Comparison of ENCODE assay signal across 27 cellular contexts in genomic region chr17:58358408-58359172, GRCh38. TPM values are rescaled to one million over a fixed set of nuclear protein-coding genes. Genes with fewer than 3 reads are reported as not detected.
"Had no signal": no experiment of that assay in that cellular context is flagged by ENCODE, and none has a peak within 500 bp of the region (broad histone marks: within the 10 kb centered on the region; RNA-seq: fewer than 3 reads in every experiment).

No MANE protein-coding gene starts in this region.

- H3K27ac ChIP-seq: hepatocyte, left ventricle myocardium inferior, pancreas, prostate gland, sigmoid colon, spleen, suprapubic skin, thoracic aorta, tibial artery, upper lobe of right lung had no signal

- H3K4me2 ChIP-seq: hepatocyte had no signal

- DNase-seq: islet precursor cell; left ventricle myocardium inferior; mesendoderm; naive B cell; natural killer cell; nephron progenitor cell; nucleus accumbens; posterior cingulate gyrus; retina; right cardiac atrium; sigmoid colon; small intestine; spleen; stimulated activated CD4-positive, alpha-beta T cell treated with anti-CD3 and anti-CD28 coated beads, Interleukin-4, amount 100 ng/mL, for 24 hours; stimulated activated naive CD4-positive, alpha-beta T cell; tibial artery; trophoblast cell had no signal

- H3K4me3 ChIP-seq: hepatocyte, left ventricle myocardium inferior, lung, pancreas, prostate gland, sigmoid colon, spleen, suprapubic skin, thoracic aorta, tibial artery, upper lobe of right lung had no signal

- H3K9me3 ChIP-seq: left ventricle myocardium inferior, pancreas, prostate gland, sigmoid colon, spleen, suprapubic skin, thoracic aorta, tibial artery, upper lobe of right lung had no signal

- H3K36me3 ChIP-seq: left ventricle myocardium inferior, prostate gland, sigmoid colon, spleen, thoracic aorta had no signal

- H3K27me3 ChIP-seq: hepatocyte, pancreas, sigmoid colon, spleen, suprapubic skin, upper lobe of right lung had no signal

- ATAC-seq: pancreas; right cardiac atrium; stimulated activated effector memory CD8-positive, alpha-beta T cell treated with anti-CD3 and anti-CD28 coated beads, Interleukin-12 subunit alpha, Interleukin-12 subunit beta, amount 100 ng/mL, for 72 hours; upper lobe of right lung had no signal

- H3K4me1 ChIP-seq: pancreas, prostate gland, sigmoid colon, tibial artery, upper lobe of right lung had no signal

- FAIRE-seq: pancreas, small intestine, urothelium cell line had no signal

- H2AFZ ChIP-seq: hepatocyte had no signal

RNA-seq across cellular contexts. Expression of gene RNF43, which starts 58.7 kb away (rescaled TPM):
- total RNA-seq: subcutaneous adipose tissue had no signal
